In genomic region chr19:38261942-38262341, GRCh38 we compare ENCODE assay signal across 4 cellular contexts. TPM values are rescaled to one million over a fixed set of nuclear protein-coding genes. Genes with fewer than 3 reads are reported as not detected.
"Had no signal": no experiment of that assay in that cellular context is flagged by ENCODE, and none has a peak within 500 bp of the region (broad histone marks: within the 10 kb centered on the region; RNA-seq: fewer than 3 reads in every experiment).

No MANE protein-coding gene starts in this region.

RNA-seq across cellular contexts. Expression of gene PPP1R14A, which starts 5.8 kb away (rescaled TPM):
- total RNA-seq: HT-29, IMR-90 had no signal

RNA-seq across cellular contexts. Expression of gene C19orf33, which starts 42.1 kb away (rescaled TPM):
- total RNA-seq: GM23248, IMR-90, K562 had no signal
- polyA plus RNA-seq: GM23248 had no signal
